Comparison of ENCODE assay signal across 23 cellular contexts in genomic region chr1:161914595-161914994, GRCh38.
DNase-seq lines count a peak whose midpoint lies in the region; ATAC-seq, FAIRE-seq and TF ChIP-seq lines count a peak whose summit lies in the region.
"Had no signal": no experiment of that assay in that cellular context is flagged by ENCODE, and none has a peak within 500 bp of the region (broad histone marks: within the 10 kb centered on the region; RNA-seq: fewer than 3 reads in every experiment).

No MANE protein-coding gene starts in this region.

- ATAC-seq in activated T-cell treated with anti-CD3 and anti-CD28 coated beads, Interleukin-2, amount 50 U/mL, for 72 hours (replicated peaks in 1 of 2), result peak; percentile 18 to 21
- ATAC-seq in sciatic nerve (peak; percentile 13), GM18502 (IDR thresholded peaks at IDR 0.05; ENCODE audit: poor library complexity, unreplicated experiment) (no peak)
- ATAC-seq: HCT116 had no signal

- no peak overlapping the region for H3K4me2 ChIP-seq in astrocyte (ENCODE audit: low read length)

- no peak for TF ChIP-seq CTCF in HEK293 (tag by site-specific recombination; IDR thresholded peaks at IDR 0.05)
- no peak for TF ChIP-seq CTCF in astrocyte (IDR thresholded peaks at IDR 0.05; ENCODE audit: insufficient read depth, low read depth, low read length)

- no peak for DNase-seq in activated T-cell treated with anti-CD3 and anti-CD28 coated beads, Interleukin-2, amount 50 U/mL, for 72 hours
- no peak for DNase-seq in activated T-cell treated with anti-CD3 and anti-CD28 coated beads, Interleukin-2, amount 50 U/mL, for 48 hours
- DNase-seq in astrocyte (ENCODE audit: low read depth) (no peak), sciatic nerve (ENCODE audit: low spot score) (no peak), SK-N-DZ (ENCODE audit: low spot score) (no peak)
- no peak for DNase-seq in activated naive CD4-positive, alpha-beta T cell treated with anti-CD3 and anti-CD28 coated beads, Interleukin-2, amount 50 U/mL, for 16 hours
- DNase-seq: 8988T; Calu3; CD8-positive, alpha-beta memory T cell; DMS153; GDM1; GOT3; MV-4-11; NCI-H1105 treated with DMSO at 0.1 percent for 48 hours; NCI-H2029 treated with DMSO at 0.1 percent for 48 hours; NCI-H345; NCI-H524 treated with DMSO at 0.1 percent for 48 hours; SJCRH30 had no signal

- H3K36me3 ChIP-seq in HEK293 (ENCODE audit: control insufficient read depth in 2 of 2, insufficient read depth in 1 of 2, low read length in 2 of 2) (peaks cover 0 to 5% of the 10 kb centered on the region in 2 experiments; a peak in 1 of 3 replicates), astrocyte (ENCODE audit: insufficient read depth, low read length) (no peaks in the 10 kb centered on the region)

- POLR2A ChIA-PET in HEK293 (lab: Yijun Ruan, JAX), result no interaction called here

- H3K79me2 ChIP-seq in astrocyte (ENCODE audit: insufficient read depth, low read length), result no peaks in the 10 kb centered on the region

- no peak overlapping the region for H3K4me3 Mint-ChIP-seq in activated T-cell treated with anti-CD3 and anti-CD28 coated beads, Interleukin-2, amount 50 U/mL, for 72 hours
- H3K4me3 Mint-ChIP-seq in astrocyte (ENCODE audit: unreplicated experiment), result no peak overlapping the region
- H3K4me3 Mint-ChIP-seq: CD8-positive, alpha-beta memory T cell; IgD-negative memory B cell had no signal

- H3K27me3 ChIP-seq in astrocyte (ENCODE audit: insufficient read depth, low read length), result no peaks in the 10 kb centered on the region
- H3K27me3 ChIP-seq: SJCRH30 had no signal

- FAIRE-seq in astrocyte (lab: Jason Lieb, UNC), result no peak

- H3K36me3 Mint-ChIP-seq in activated T-cell treated with anti-CD3 and anti-CD28 coated beads, Interleukin-2, amount 50 U/mL, for 72 hours (ENCODE audit: insufficient read depth in 2 of 2), result peaks cover 0 to 9% of the 10 kb centered on the region in 2 donors
- H3K36me3 Mint-ChIP-seq in astrocyte (ENCODE audit: low read depth, unreplicated experiment), result no peaks in the 10 kb centered on the region

- no peak overlapping the region for H2AFZ ChIP-seq in astrocyte (ENCODE audit: low read depth, low read length)

- no peaks in the 10 kb centered on the region for H4K20me1 ChIP-seq in astrocyte (ENCODE audit: insufficient read depth, low read length)

- no peaks in the 10 kb centered on the region for H3K9me3 Mint-ChIP-seq in activated T-cell treated with anti-CD3 and anti-CD28 coated beads, Interleukin-2, amount 50 U/mL, for 72 hours
- H3K9me3 Mint-ChIP-seq in astrocyte (ENCODE audit: unreplicated experiment), result no peaks in the 10 kb centered on the region
- H3K9me3 Mint-ChIP-seq: CD8-positive, alpha-beta memory T cell; IgD-negative memory B cell had no signal

- peaks cover 10% of the 10 kb centered on the region for H3K4me1 ChIP-seq in HEK293 (ENCODE audit: control insufficient read depth, insufficient read depth, low read length)
- H3K4me1 ChIP-seq in astrocyte (ENCODE audit: insufficient read depth, low read length), result peaks cover 33% of the 10 kb centered on the region

- peaks cover 26% of the 10 kb centered on the region for H3K4me1 Mint-ChIP-seq in activated T-cell treated with anti-CD3 and anti-CD28 coated beads, Interleukin-2, amount 50 U/mL, for 72 hours (ENCODE audit: low read depth)
- H3K4me1 Mint-ChIP-seq in astrocyte (ENCODE audit: low read depth, unreplicated experiment), result peaks cover 15% of the 10 kb centered on the region

- H3K27me3 Mint-ChIP-seq in activated T-cell treated with anti-CD3 and anti-CD28 coated beads, Interleukin-2, amount 50 U/mL, for 72 hours (ENCODE audit: low read depth), result no peaks in the 10 kb centered on the region
- H3K27me3 Mint-ChIP-seq in astrocyte (ENCODE audit: low read depth, unreplicated experiment), result no peaks in the 10 kb centered on the region
- H3K27me3 Mint-ChIP-seq: CD8-positive, alpha-beta memory T cell; IgD-negative memory B cell had no signal

- H3K9ac ChIP-seq in astrocyte (ENCODE audit: low read length), result peak overlapping the region; percentile 15

- intact Hi-C loops in sciatic nerve (cut with DNase I), result no loop called here

- CTCF ChIA-PET in HEK293 (lab: Yijun Ruan, JAX), result no interaction called here

- H3K27ac ChIP-seq in HEK293 (ENCODE audit: extremely low read depth, low read depth, low read length) (no peak overlapping the region), astrocyte (ENCODE audit: low read depth, low read length) (no peak overlapping the region)
- H3K27ac ChIP-seq: C4-2B, SJCRH30 had no signal

- no peak overlapping the region for H3K4me3 ChIP-seq in HEK293 (ENCODE audit: low read depth, low read length)
- no peak overlapping the region for H3K4me3 ChIP-seq in astrocyte (ENCODE audit: insufficient read depth, low read depth, low read length)
- H3K4me3 ChIP-seq: SJCRH30 had no signal

- no peaks in the 10 kb centered on the region for H3K9me3 ChIP-seq in HEK293 (ENCODE audit: control insufficient read depth, insufficient read depth, low read depth, low read length)
- H3K9me3 ChIP-seq in astrocyte (ENCODE audit: insufficient read depth, low read depth, low read length), result no peaks in the 10 kb centered on the region
- H3K9me3 ChIP-seq: SJCRH30 had no signal

- H3K27ac Mint-ChIP-seq in activated T-cell treated with anti-CD3 and anti-CD28 coated beads, Interleukin-2, amount 50 U/mL, for 72 hours, result no peak overlapping the region
- no peak overlapping the region for H3K27ac Mint-ChIP-seq in astrocyte (ENCODE audit: unreplicated experiment)
- H3K27ac Mint-ChIP-seq: CD8-positive, alpha-beta memory T cell; IgD-negative memory B cell had no signal

TF ChIP-seq in HEK293, 187 proteins besides CTCF, POLR2A, EP300 and RAD21:
- no peak for TF ChIP-seq ZNF473 (tag by site-specific recombination; IDR thresholded peaks at IDR 0.05)
- peak; percentile 65; the same call in 1 of the 2 replicates for TF ChIP-seq PRDM1 (tag by site-specific recombination; IDR thresholded peaks at IDR 0.05)
- no peak for TF ChIP-seq ZNF324 (tag by site-specific recombination; IDR thresholded peaks at IDR 0.05)
- TF ChIP-seq BCL6B (tag by site-specific recombination; IDR thresholded peaks at IDR 0.05), result peak; percentile 85
- TF ChIP-seq ZNF501 (tag by site-specific recombination; IDR thresholded peaks at IDR 0.05), result no peak
- TF ChIP-seq ZNF404 (tag by site-specific recombination; IDR thresholded peaks at IDR 0.05), result no peak
